ENCODE assay signal across 16 cellular contexts in genomic region chr15:88727439-88727838, GRCh38.
DNase-seq lines count a peak whose midpoint lies in the region; ATAC-seq and TF ChIP-seq lines count a peak whose summit lies in the region.
"Had no signal": no experiment of that assay in that cellular context is flagged by ENCODE, and none has a peak within 500 bp of the region (broad histone marks: within the 10 kb centered on the region; RNA-seq: fewer than 3 reads in every experiment).

No MANE protein-coding gene starts in this region.

- DNase-seq in A172 (ENCODE audit: low spot score) (peak; percentile 69), GM13976 (ENCODE audit: low spot score) (peak; percentile 2), MG63 (peak; percentile 85), iPS-NIHi11 (ENCODE audit: low spot score) (peak; percentile 45)
- DNase-seq: ACHN; CD4-positive, alpha-beta T cell; KG1; NCI-H1417; NCI-H1930; NCI-H2171; NCI-H82; SJCRH30 had no signal

- H3K27me3 ChIP-seq in MG63, result no peaks in the 10 kb centered on the region
- H3K27me3 ChIP-seq: SJCRH30 had no signal

- no peak for TF ChIP-seq CTCF in GM13976 (IDR thresholded peaks at IDR 0.05; ENCODE audit: borderline replicate concordance, control extremely low read depth, extremely low read depth, insufficient read depth, missing control alignments)

- no peaks in the 10 kb centered on the region for H3K36me3 ChIP-seq in MG63
- H3K36me3 ChIP-seq: HAP-1, SJCRH30 had no signal

- no peak overlapping the region for H3K4me3 ChIP-seq in MG63
- H3K4me3 ChIP-seq: HAP-1, SJCRH30 had no signal

- ATAC-seq in GM18517 (IDR thresholded peaks at IDR 0.05; ENCODE audit: unreplicated experiment), result no peak
- ATAC-seq in GM18867 (IDR thresholded peaks at IDR 0.05; ENCODE audit: unreplicated experiment), result no peak
- no peak for ATAC-seq in HG02981 (IDR thresholded peaks at IDR 0.05; ENCODE audit: unreplicated experiment)

- in situ Hi-C loops in GM13976 (cut with MboI; ENCODE audit: low sequenced_read_pairs, unreplicated experiment), result no loop called here

- peaks cover 3% of the 10 kb centered on the region; the same call in 1 of the 2 replicates for H3K9me3 ChIP-seq in MG63
- H3K9me3 ChIP-seq: SJCRH30 had no signal

Comparison
In these comparisons a context has a peak if more than half of its experiments do, and no peak if none do; other contexts are left out.
1. DNase-seq: peak in every context shown above with its lines; median percentile 85 in MG63; 69 in A172; 45 in iPS-NIHi11; 2 in GM13976.